16 cellular contexts compared by ENCODE assay signal in the genomic region with DNA sequence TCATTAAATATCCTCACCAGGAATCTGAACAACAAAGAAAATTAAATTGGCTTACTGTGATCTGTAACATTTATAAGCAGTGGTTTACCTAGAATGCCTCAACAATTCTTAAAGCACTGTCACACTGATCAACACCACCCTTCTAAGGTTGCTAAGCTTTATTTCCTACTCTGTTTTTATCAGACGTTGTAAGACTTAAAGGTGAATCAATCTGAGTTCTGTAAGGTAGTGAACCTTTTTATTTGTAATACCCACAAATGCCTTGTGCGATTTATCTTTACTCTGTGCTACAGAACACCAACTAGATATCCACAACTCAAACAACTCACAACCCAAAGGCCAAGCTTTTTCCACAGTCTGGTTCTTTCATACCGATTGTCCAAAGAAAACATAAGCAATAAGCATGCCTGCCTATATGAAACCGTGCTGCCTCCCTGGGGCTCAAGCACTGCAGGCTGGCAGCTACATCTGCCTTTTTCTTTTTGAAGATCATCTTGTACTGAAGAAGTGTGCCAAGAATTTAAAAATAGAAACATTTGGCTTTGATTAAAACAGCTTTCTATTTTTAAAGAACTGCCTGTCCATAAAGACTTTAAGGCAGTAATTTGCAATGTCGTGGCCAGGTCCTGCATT.
DNase-seq lines count a peak whose midpoint lies in the region; ATAC-seq and TF ChIP-seq lines count a peak whose summit lies in the region.
"Had no signal": no experiment of that assay in that cellular context is flagged by ENCODE, and none has a peak within 500 bp of the region (broad histone marks: within the 10 kb centered on the region; RNA-seq: fewer than 3 reads in every experiment).

No MANE protein-coding gene starts in this region.

- H3K79me2 ChIP-seq in hepatocyte, result no peaks in the 10 kb centered on the region

- no peaks in the 10 kb centered on the region for H3K36me3 ChIP-seq in hepatocyte (replicated peaks; ENCODE audit: insufficient read depth, low read depth)
- no peaks in the 10 kb centered on the region for H3K36me3 ChIP-seq in right lobe of liver
- H3K36me3 ChIP-seq: tibial nerve had no signal

- H4K20me1 ChIP-seq in hepatocyte (ENCODE audit: insufficient read depth, poor library complexity, severe bottlenecking), result no peaks in the 10 kb centered on the region

- no peak for TF ChIP-seq POLR2A in right lobe of liver (IDR thresholded peaks at IDR 0.05)

- H3K4me2 ChIP-seq in hepatocyte, result no peak overlapping the region

- intact Hi-C loops in right lobe of liver (cut with DNase I), result no loop called here

- H3K9me3 ChIP-seq in hepatocyte (ENCODE audit: low read depth), result no peaks in the 10 kb centered on the region
- no peaks in the 10 kb centered on the region for H3K9me3 ChIP-seq in right lobe of liver

- H3K27me3 ChIP-seq in hepatocyte (no peaks in the 10 kb centered on the region), right lobe of liver (no peaks in the 10 kb centered on the region)
- H3K27me3 ChIP-seq: foreskin keratinocyte, tibial nerve had no signal

- ATAC-seq in HG02981 (IDR thresholded peaks at IDR 0.05; ENCODE audit: unreplicated experiment), result no peak
- no peak for ATAC-seq in right lobe of liver
- ATAC-seq: foreskin keratinocyte; natural killer cell treated with Interleukin-12 subunit alpha and Interleukin-12 subunit beta and Interleukin-15 and Interleukin-18, amount 100 ng/mL, for 72 hours; WTC11 had no signal

- H3K9me2 ChIP-seq in hepatocyte (replicated peaks; ENCODE audit: insufficient read depth), result no peaks in the 10 kb centered on the region

- H3K4me1 ChIP-seq in hepatocyte (ENCODE audit: insufficient read depth) (no peaks in the 10 kb centered on the region), right lobe of liver (no peaks in the 10 kb centered on the region)
- H3K4me1 ChIP-seq: foreskin keratinocyte had no signal

- no peaks in the 10 kb centered on the region for H3K9me3 Mint-ChIP-seq in type B pancreatic cell

- WGBS in hepatocyte (ENCODE audit: low lambda C conversion rate, missing lambda C conversion rate), result 67% methylated on average over 5 of the region's 5 CpGs
- 36% methylated on average over 5 of the region's 5 CpGs for WGBS in right lobe of liver (ENCODE audit: insufficient coverage, low coverage, low lambda C conversion rate, missing lambda C conversion rate)

- H3K27ac ChIP-seq in hepatocyte (peak overlapping the region; percentile 15), right lobe of liver (no peak overlapping the region)
- H3K27ac ChIP-seq: foreskin keratinocyte, tibial nerve had no signal

- no peaks in the 10 kb centered on the region for H3K4me1 Mint-ChIP-seq in type B pancreatic cell (ENCODE audit: unreplicated experiment)
- H3K4me1 Mint-ChIP-seq: activated naive CD8-positive, alpha-beta T cell treated with anti-CD3 and anti-CD28 coated beads, Interleukin-2, amount 10 ng/mL, durations not matched to agents 7 days and 5 days had no signal

- H3K4me3 ChIP-seq in hepatocyte (no peak overlapping the region), right lobe of liver (no peak overlapping the region)
- H3K4me3 ChIP-seq: tibial nerve had no signal

- H3K4me3 Mint-ChIP-seq in type B pancreatic cell, result no peak overlapping the region
- H3K4me3 Mint-ChIP-seq: activated naive CD8-positive, alpha-beta T cell treated with anti-CD3 and anti-CD28 coated beads, Interleukin-2, amount 10 ng/mL, durations not matched to agents 7 days and 5 days; natural killer cell treated with Interleukin-12 subunit alpha and Interleukin-12 subunit beta and Interleukin-15 and Interleukin-18, amount 100 ng/mL, for 72 hours; WTC11 had no signal

- peak in 2 of 3 experiments; percentile 12 to 39 for DNase-seq in NCI-H1417 (lab: John Stamatoyannopoulos, UW)
- DNase-seq in NCI-H1417 treated with DMSO at 0.1 percent for 48 hours (lab: John Stamatoyannopoulos, UW), result no peak
- peak; percentile 77 for DNase-seq in cerebellar cortex (ENCODE audit: low spot score)
- peak; percentile 14 for DNase-seq in hepatocyte (ENCODE audit: low spot score)
- DNase-seq in superior temporal gyrus (ENCODE audit: extremely low spot score), result peak; percentile 62
- DNase-seq in type B pancreatic cell (ENCODE audit: extremely low spot score, unreplicated experiment), result no peak
- DNase-seq in right lobe of liver, result no peak
- DNase-seq: activated naive CD8-positive, alpha-beta T cell treated with anti-CD3 and anti-CD28 coated beads, Interleukin-2, amount 10 ng/mL, durations not matched to agents 7 days and 5 days; dermis blood vessel endothelial cell; foreskin keratinocyte; MM.1S; stimulated activated CD4-positive, alpha-beta T cell treated with anti-CD3 and anti-CD28 coated beads, Interleukin-12 subunit alpha, Interleukin-12 subunit beta, amount 100 ng/mL, for 4 hours had no signal

- no peak overlapping the region for H2AFZ ChIP-seq in hepatocyte

- no peaks in the 10 kb centered on the region for H3K36me3 Mint-ChIP-seq in type B pancreatic cell
- H3K36me3 Mint-ChIP-seq: activated naive CD8-positive, alpha-beta T cell treated with anti-CD3 and anti-CD28 coated beads, Interleukin-2, amount 10 ng/mL, durations not matched to agents 7 days and 5 days had no signal

- H3K27me3 Mint-ChIP-seq in type B pancreatic cell, result no peaks in the 10 kb centered on the region
- H3K27me3 Mint-ChIP-seq: activated naive CD8-positive, alpha-beta T cell treated with anti-CD3 and anti-CD28 coated beads, Interleukin-2, amount 10 ng/mL, durations not matched to agents 7 days and 5 days; natural killer cell treated with Interleukin-12 subunit alpha and Interleukin-12 subunit beta and Interleukin-15 and Interleukin-18, amount 100 ng/mL, for 72 hours had no signal

- TF ChIP-seq CTCF in hepatocyte (IDR thresholded peaks at IDR 0.05; ENCODE audit: poor library complexity) (no peak), type B pancreatic cell (conservative IDR thresholded peaks at IDR 0.05) (no peak), right lobe of liver (IDR thresholded peaks at IDR 0.05) (no peak)

- H3K27ac Mint-ChIP-seq in type B pancreatic cell, result no peak overlapping the region
- H3K27ac Mint-ChIP-seq: activated naive CD8-positive, alpha-beta T cell treated with anti-CD3 and anti-CD28 coated beads, Interleukin-2, amount 10 ng/mL, durations not matched to agents 7 days and 5 days; natural killer cell treated with Interleukin-12 subunit alpha and Interleukin-12 subunit beta and Interleukin-15 and Interleukin-18, amount 100 ng/mL, for 72 hours; WTC11 had no signal

Comparison
In these comparisons a context has a peak if more than half of its experiments do, and no peak if none do; other contexts are left out.
1. DNase-seq: peak in NCI-H1417 (2 of 3), cerebellar cortex (single experiment), hepatocyte (single experiment) and superior temporal gyrus (single experiment); none in NCI-H1417 treated with DMSO at 0.1 percent for 48 hours (single experiment), type B pancreatic cell (single experiment) and right lobe of liver (0 of 3).